Comparison of ENCODE assay signal across 25 cellular contexts in genomic region chr20:38548356-38549083, GRCh38. TPM values are rescaled to one million over a fixed set of nuclear protein-coding genes. Genes with fewer than 3 reads are reported as not detected.
A peak's percentile ranks its signal among the peaks of the same experiment; 100 is the strongest.
DNase-seq lines count a peak whose midpoint lies in the region; ATAC-seq and TF ChIP-seq lines count a peak whose summit lies in the region.
"Had no signal": no experiment of that assay in that cellular context is flagged by ENCODE, and none has a peak within 500 bp of the region (broad histone marks: within the 10 kb centered on the region; RNA-seq: fewer than 3 reads in every experiment).

No MANE protein-coding gene starts in this region.

- H3K27ac ChIP-seq in CD4-positive, alpha-beta T cell (ENCODE audit: low read depth, low read length): no peak overlapping the region
- H3K27ac ChIP-seq in psoas muscle: no peak overlapping the region
- H3K27ac ChIP-seq: 22Rv1, A549 had no signal

- no peaks in the 10 kb centered on the region for H3K4me1 ChIP-seq in psoas muscle
- H3K4me1 ChIP-seq: A549 had no signal

- H3K4me1 Mint-ChIP-seq in CD4-positive, alpha-beta T cell (ENCODE audit: low read depth): peaks cover 20% of the 10 kb centered on the region
- H3K4me1 Mint-ChIP-seq in nephron progenitor cell: no peaks in the 10 kb centered on the region
- H3K4me1 Mint-ChIP-seq in type B pancreatic cell (ENCODE audit: unreplicated experiment): no peaks in the 10 kb centered on the region

- peaks cover 53% of the 10 kb centered on the region for H3K36me3 Mint-ChIP-seq in CD4-positive, alpha-beta T cell (ENCODE audit: low read depth)
- H3K36me3 Mint-ChIP-seq in nephron progenitor cell (ENCODE audit: low read depth) (peaks cover 40% of the 10 kb centered on the region), type B pancreatic cell (peaks cover 11% of the 10 kb centered on the region)

- H3K4me3 ChIP-seq in LNCaP clone FGC (ENCODE audit: low read depth, low read length) (no peak overlapping the region), psoas muscle (no peak overlapping the region)
- H3K4me3 ChIP-seq: A549, GM12878 had no signal

- CTCF ChIA-PET in CD4-positive, alpha-beta T cell (lab: Charles Lee): interaction anchor here (0.6 kb wide), 1 partner anchor 14 kb away, joined by 4 read pairs; no protein-coding TSS in a partner anchor

- peak overlapping the region; percentile 17 for H3K27ac Mint-ChIP-seq in CD4-positive, alpha-beta T cell
- H3K27ac Mint-ChIP-seq in nephron progenitor cell (peak overlapping the region; percentile 8), type B pancreatic cell (no peak overlapping the region)
- H3K27ac Mint-ChIP-seq: HFFc6 had no signal

- H3K27me3 Mint-ChIP-seq in CD4-positive, alpha-beta T cell: no peaks in the 10 kb centered on the region
- H3K27me3 Mint-ChIP-seq in nephron progenitor cell (ENCODE audit: low read depth, poor library complexity) (no peaks in the 10 kb centered on the region), type B pancreatic cell (no peaks in the 10 kb centered on the region)

- intact Hi-C loops in CD4-positive, alpha-beta T cell (cut with DNase I, micrococcal nuclease): loop anchor here in 1 of 2 experiments (5.0 kb wide), 1 partner anchor 51 kb away; no protein-coding TSS in a partner anchor
- intact Hi-C loops in psoas muscle (cut with DNase I): no loop called here

- WGBS in psoas muscle, 3 donors: 94 to 98% (median 97%) methylated on average over 3 of the region's 3 CpGs

- no peak for ATAC-seq in CD4-positive, alpha-beta T cell (ENCODE audit: poor library complexity)
- ATAC-seq in HG03039 (IDR thresholded peaks at IDR 0.05; ENCODE audit: unreplicated experiment) (no peak), psoas muscle (no peak)
- ATAC-seq: A549, GM12878, HCT116 had no signal

- no peak overlapping the region for H3K4me3 Mint-ChIP-seq in CD4-positive, alpha-beta T cell
- no peak overlapping the region for H3K4me3 Mint-ChIP-seq in nephron progenitor cell
- no peak overlapping the region for H3K4me3 Mint-ChIP-seq in type B pancreatic cell
- H3K4me3 Mint-ChIP-seq: HFFc6 had no signal

- H3K9me3 ChIP-seq in CD4-positive, alpha-beta T cell (ENCODE audit: control insufficient read depth, low read length): no peaks in the 10 kb centered on the region
- no peaks in the 10 kb centered on the region for H3K9me3 ChIP-seq in psoas muscle
- H3K9me3 ChIP-seq: A549 had no signal

- peaks cover 14 to 97% of the 10 kb centered on the region in 2 donors for H3K36me3 ChIP-seq in psoas muscle (ENCODE audit: insufficient read depth in 1 of 2, low read depth in 1 of 2)

- H3K9me3 Mint-ChIP-seq in CD4-positive, alpha-beta T cell: no peaks in the 10 kb centered on the region
- H3K9me3 Mint-ChIP-seq in nephron progenitor cell (no peaks in the 10 kb centered on the region), type B pancreatic cell (no peaks in the 10 kb centered on the region)
- H3K9me3 Mint-ChIP-seq: HFFc6 had no signal

- POLR2A ChIA-PET in CD4-positive, alpha-beta T cell (lab: Charles Lee): interaction anchor here (1.0 kb wide), 1 partner anchor 113 kb away, joined by 3 read pairs; the partner anchor contains the start of gene SNHG17

- no peak for TF ChIP-seq CTCF in CD4-positive, alpha-beta T cell (IDR thresholded peaks at IDR 0.05)
- no peak for TF ChIP-seq CTCF in LNCaP clone FGC (IDR thresholded peaks at IDR 0.05; ENCODE audit: control insufficient read depth, extremely low read depth, insufficient read depth)
- TF ChIP-seq CTCF in nephron progenitor cell (IDR thresholded peaks at IDR 0.05): no peak
- TF ChIP-seq CTCF in type B pancreatic cell (conservative IDR thresholded peaks at IDR 0.05): no peak
- TF ChIP-seq CTCF in psoas muscle (IDR thresholded peaks at IDR 0.05): no peak

- H3K27me3 ChIP-seq in CD4-positive, alpha-beta T cell (ENCODE audit: control insufficient read depth, insufficient read depth, low read length): no peaks in the 10 kb centered on the region
- H3K27me3 ChIP-seq in psoas muscle (ENCODE audit: insufficient read depth in 3 of 3, low read length in 2 of 3): no peaks in the 10 kb centered on the region

- peak; percentile 2 for DNase-seq in NCI-H1105 treated with DMSO at 0.1 percent for 48 hours (lab: John Stamatoyannopoulos, UW)
- no peak for DNase-seq in NCI-H1105 (lab: John Stamatoyannopoulos, UW)
- no peak for DNase-seq in CD4-positive, alpha-beta T cell
- DNase-seq in LNCaP clone FGC (ENCODE audit: low read depth): peak; percentile 83
- DNase-seq in nephron progenitor cell: no peak
- no peak for DNase-seq in type B pancreatic cell (ENCODE audit: extremely low spot score, unreplicated experiment)
- no peak for DNase-seq in psoas muscle
- DNase-seq: AML-193, Calu3, DMS53, DND-41, EL, GOT3, H7, HFFc6, IMR-90, KBM-7 had no signal

RNA-seq across cellular contexts. Expression of gene ADIG, which starts 32.5 kb away (rescaled TPM):
- total RNA-seq in CD4-positive, alpha-beta T cell: not detected
- total RNA-seq in type B pancreatic cell (ENCODE audit: low replicate concordance) (not detected in 2 replicates), psoas muscle (not detected)
- not detected for polyA plus RNA-seq in psoas muscle
- total RNA-seq: Calu3, G401, GM12878, H7, HFFc6, HT1080, IMR-90 had no signal
- polyA plus RNA-seq: A549, BJ, GM12878, IMR-90 had no signal

RNA-seq across cellular contexts. Expression of gene ARHGAP40, which starts 53.1 kb away (rescaled TPM):
- not detected for total RNA-seq in CD4-positive, alpha-beta T cell
- 1.7 and 1.9 TPM in 2 replicates for total RNA-seq in type B pancreatic cell (ENCODE audit: low replicate concordance)
- not detected for total RNA-seq in psoas muscle
- under 1 TPM in 2 of 3 donors, not detected in 1; 0.03 to 0.04 TPM for polyA plus RNA-seq in psoas muscle
- total RNA-seq: G401, IMR-90 had no signal
- polyA plus RNA-seq: A549, BJ, IMR-90 had no signal

Comparison
In these comparisons a context has a peak if more than half of its experiments do, and no peak if none do; other contexts are left out.
1. DNase-seq: peak in NCI-H1105 treated with DMSO at 0.1 percent for 48 hours (single experiment) and LNCaP clone FGC (single experiment); none in NCI-H1105 (single experiment), CD4-positive, alpha-beta T cell (0 of 10), nephron progenitor cell (single experiment), type B pancreatic cell (single experiment) and psoas muscle (0 of 2).